Comparison of ENCODE assay signal across 1 cellular context in the genomic region with DNA sequence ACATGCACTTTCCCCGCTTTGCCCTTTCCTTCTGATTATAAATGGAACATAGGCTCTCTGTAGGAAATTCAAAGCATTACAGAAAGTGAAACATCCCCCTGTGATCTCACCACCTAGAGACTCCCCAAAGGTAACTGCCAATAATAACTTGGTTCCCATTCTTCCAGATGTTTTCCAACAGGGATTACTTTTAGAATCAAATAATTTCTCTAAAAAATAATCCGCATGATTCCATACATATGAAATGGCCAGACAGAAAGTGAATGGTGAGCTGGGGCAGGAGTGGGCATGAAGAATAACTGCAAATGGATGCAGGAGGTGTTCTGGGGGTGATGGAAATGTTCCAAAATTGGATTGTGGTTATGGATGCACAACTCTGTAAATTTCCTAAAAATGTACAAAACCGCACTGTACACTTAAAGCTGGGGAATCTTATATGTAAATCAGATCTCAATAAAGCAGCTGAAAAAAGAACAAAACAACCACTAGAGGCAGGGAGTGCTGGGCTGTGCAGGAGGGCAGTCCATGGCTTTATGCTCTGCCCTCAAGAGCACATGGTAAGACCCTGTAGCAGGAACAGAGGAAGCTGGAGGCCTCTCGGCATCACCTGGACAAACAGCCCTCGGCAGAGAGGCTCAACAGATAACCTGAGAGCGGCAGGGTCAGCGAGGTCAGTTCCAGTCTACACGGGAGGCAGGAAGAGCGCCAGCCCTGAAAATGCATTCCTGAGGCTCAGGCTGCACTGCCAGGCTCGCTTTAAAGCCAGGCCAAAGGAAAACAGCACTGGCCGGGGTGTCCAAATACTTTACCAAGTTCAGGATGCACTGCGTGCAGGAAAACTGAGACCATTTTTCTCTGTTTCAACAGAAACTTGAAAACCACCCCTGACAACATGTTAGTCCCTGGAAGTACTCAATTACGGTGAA.
A peak's percentile ranks its signal among the peaks of the same experiment; 100 is the strongest.
TF ChIP-seq lines count a peak whose summit lies in the region.

No MANE protein-coding gene starts in this region.

TF ChIP-seq in GM12878, 131 proteins besides CTCF, POLR2A, EP300 and RAD21 (continued from another document):
- TF ChIP-seq, protein P1, sequence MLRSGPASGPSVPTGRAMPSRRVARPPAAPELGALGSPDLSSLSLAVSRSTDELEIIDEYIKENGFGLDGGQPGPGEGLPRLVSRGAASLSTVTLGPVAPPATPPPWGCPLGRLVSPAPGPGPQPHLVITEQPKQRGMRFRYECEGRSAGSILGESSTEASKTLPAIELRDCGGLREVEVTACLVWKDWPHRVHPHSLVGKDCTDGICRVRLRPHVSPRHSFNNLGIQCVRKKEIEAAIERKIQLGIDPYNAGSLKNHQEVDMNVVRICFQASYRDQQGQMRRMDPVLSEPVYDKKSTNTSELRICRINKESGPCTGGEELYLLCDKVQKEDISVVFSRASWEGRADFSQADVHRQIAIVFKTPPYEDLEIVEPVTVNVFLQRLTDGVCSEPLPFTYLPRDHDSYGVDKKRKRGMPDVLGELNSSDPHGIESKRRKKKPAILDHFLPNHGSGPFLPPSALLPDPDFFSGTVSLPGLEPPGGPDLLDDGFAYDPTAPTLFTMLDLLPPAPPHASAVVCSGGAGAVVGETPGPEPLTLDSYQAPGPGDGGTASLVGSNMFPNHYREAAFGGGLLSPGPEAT (IDR thresholded peaks at IDR 0.05; ENCODE audit: low read depth): no peak
- no peak for TF ChIP-seq ZNF622 (IDR thresholded peaks at IDR 0.05)
- peak; percentile 47; the same call in 1 of the 2 replicates for TF ChIP-seq IKZF1 (conservative IDR thresholded peaks at IDR 0.05)
TF ChIP-seq in GM12878: peak in this region for 5.
